1 cellular context compared by ENCODE assay signal in genomic region chr14:22319526-22320352, GRCh38.
TF ChIP-seq lines count a peak whose summit lies in the region.

No MANE protein-coding gene starts in this region.

TF ChIP-seq in GM23338, 12 proteins besides CTCF, POLR2A, EP300 and RAD21 (continued from another document):
- no peak for TF ChIP-seq ETS1 (IDR thresholded peaks at IDR 0.05)
- no peak for TF ChIP-seq ZNF114 (CRISPR knock-in tag; IDR thresholded peaks at IDR 0.05)
- TF ChIP-seq NANOG (IDR thresholded peaks at IDR 0.05; ENCODE audit: borderline replicate concordance), result no peak
- TF ChIP-seq EZH2phosphoT487 (IDR thresholded peaks at IDR 0.05; ENCODE audit: unreplicated experiment), result no peak
